ENCODE assay signal across 8 cellular contexts in the genomic region with DNA sequence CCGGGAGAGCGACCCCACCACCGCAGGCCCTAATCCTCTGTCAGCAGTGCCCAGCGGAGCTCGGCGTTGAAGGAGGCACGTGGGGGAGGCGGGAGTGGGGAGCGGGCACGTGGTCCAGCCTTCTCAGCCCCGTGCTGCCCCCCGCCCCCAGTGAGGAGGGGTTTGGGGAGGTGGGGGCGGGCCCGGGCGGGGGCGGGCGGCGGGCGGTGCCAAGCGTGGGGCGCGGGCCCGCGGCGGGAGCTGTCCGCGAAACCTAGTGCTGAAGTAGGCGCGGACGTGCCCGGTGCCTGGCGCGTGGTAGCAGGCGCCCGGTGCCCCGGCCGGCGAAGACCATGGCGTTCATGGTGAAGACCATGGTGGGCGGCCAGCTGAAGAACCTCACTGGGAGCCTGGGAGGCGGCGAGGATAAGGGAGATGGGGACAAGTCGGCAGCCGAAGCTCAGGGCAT. TPM values are rescaled to one million over a fixed set of nuclear protein-coding genes. Genes with fewer than 3 reads are reported as not detected.
DNase-seq lines count a peak whose midpoint lies in the region; ATAC-seq, FAIRE-seq and TF ChIP-seq lines count a peak whose summit lies in the region.

A gene with protein sequence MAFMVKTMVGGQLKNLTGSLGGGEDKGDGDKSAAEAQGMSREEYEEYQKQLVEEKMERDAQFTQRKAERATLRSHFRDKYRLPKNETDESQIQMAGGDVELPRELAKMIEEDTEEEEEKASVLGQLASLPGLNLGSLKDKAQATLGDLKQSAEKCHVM (plus strand): TSS at position 256 of the 448 bp plus-strand sequence. CDS start 77 bp downstream, at position 333.

- CTCF ChIA-PET in activated naive CD4-positive, alpha-beta T cell treated with anti-CD3 and anti-CD28 coated beads, Interleukin-2, amount 10 ng/mL, durations not matched to agents 7 days and 5 days (lab: Charles Lee), result interaction anchor here (1.2 to 3.2 kb wide), 2 partner anchors 27 to 57 kb away, joined by 3 to 11 read pairs; no protein-coding TSS in a partner anchor
- CTCF ChIA-PET in HepG2 (lab: Yijun Ruan, JAX; ENCODE audit: low intra/inter-chr PET ratio, low total read pairs), result no interaction called here

- TF ChIP-seq POLR2A in HepG2 (IDR thresholded peaks at IDR 0.05; ENCODE audit: insufficient read depth in 1 of 2, low read depth in 2 of 2, low read length in 2 of 2), result no peak

- peaks cover 87% of the 10 kb centered on the region for H3K27me3 Mint-ChIP-seq in activated naive CD4-positive, alpha-beta T cell treated with anti-CD3 and anti-CD28 coated beads, Interleukin-2, amount 10 ng/mL, durations not matched to agents 7 days and 5 days

- no peaks in the 10 kb centered on the region for H3K36me3 ChIP-seq in HepG2 (replicated peaks in 1 of 2; ENCODE audit: control insufficient read depth in 1 of 2, insufficient read depth in 2 of 2, low read length in 2 of 2)
- no peaks in the 10 kb centered on the region for H3K36me3 ChIP-seq in ascending aorta

- TF ChIP-seq CTCF in HepG2 (CRISPR knock-in tag; IDR thresholded peaks at IDR 0.05) (no peak), ascending aorta (IDR thresholded peaks at IDR 0.05) (no peak)

- 22% methylated on average over 21 of the region's 44 CpGs for WGBS in HepG2 (ENCODE audit: low lambda C conversion rate)

- H3K27me3 ChIP-seq in HepG2 (ENCODE audit: control insufficient read depth in 1 of 2, insufficient read depth in 2 of 2, low read length in 2 of 2) (peaks cover 5 to 62% of the 10 kb centered on the region in 2 experiments; a peak in 4 of 5 replicates), ascending aorta (peaks cover 10% of the 10 kb centered on the region)

- BruUV-seq in HepG2 (replicated peaks; lab: Mats Ljungman, UMichigan), result no TSS peak

- H3K27ac ChIP-seq in HepG2 (ENCODE audit: extremely low read length, insufficient read depth, low read length) (no peak within 1 kb of the TSS), ascending aorta (no peak within 1 kb of the TSS)

- no peaks in the 10 kb centered on the region for H3K79me2 ChIP-seq in HepG2 (ENCODE audit: insufficient read depth, low read length)

- in situ Hi-C loops in HepG2 (cut with HindIII; ENCODE audit: extremely low pct_ligation_motif_present, low pct_unique_long_range_greater_than_20kb), result no loop called here

- no peak within 1 kb of the TSS for H3K27ac Mint-ChIP-seq in activated naive CD4-positive, alpha-beta T cell treated with anti-CD3 and anti-CD28 coated beads, Interleukin-2, amount 10 ng/mL, durations not matched to agents 7 days and 5 days

- TF ChIP-seq RAD21 in HepG2 (CRISPR knock-in tag; IDR thresholded peaks at IDR 0.05), result no peak

- intact Hi-C loops in HepG2 (cut with micrococcal nuclease; ENCODE audit: unreplicated experiment) (no loop called here), ascending aorta (cut with DNase I) (no loop called here)

- no peaks in the 10 kb centered on the region; the same call in 1 of the 2 replicates for H4K20me1 ChIP-seq in HepG2 (ENCODE audit: insufficient read depth, low read length)

- H3K4me3 ChIP-seq in HepG2 (replicated peaks in 1 of 3; ENCODE audit: insufficient read depth in 1 of 3, low read depth in 2 of 3, low read length in 3 of 3) (peak within 1 kb of the TSS in 1 of 3 experiments; percentile 16; a peak in 1 of 6 replicates), ascending aorta (no peak within 1 kb of the TSS)

- H2AFZ ChIP-seq in HepG2 (ENCODE audit: low read length), result no peak within 1 kb of the TSS

- H3K4me1 ChIP-seq in HepG2 (ENCODE audit: insufficient read depth, low read length) (peaks cover 2% of the 10 kb centered on the region), ascending aorta (no peaks in the 10 kb centered on the region)

- no peak within 1 kb of the TSS for H3K4me2 ChIP-seq in HepG2 (ENCODE audit: low read depth, low read length)

- no peak for FAIRE-seq in HepG2 (lab: Jason Lieb, UNC)

- no peaks in the 10 kb centered on the region for H3K9me3 ChIP-seq in HepG2 (ENCODE audit: low read length)
- H3K9me3 ChIP-seq in ascending aorta, result no peaks in the 10 kb centered on the region

- H3K9me3 Mint-ChIP-seq in activated naive CD4-positive, alpha-beta T cell treated with anti-CD3 and anti-CD28 coated beads, Interleukin-2, amount 10 ng/mL, durations not matched to agents 7 days and 5 days, result no peaks in the 10 kb centered on the region

- no peak within 1 kb of the TSS for H3K9ac ChIP-seq in HepG2 (ENCODE audit: insufficient read depth, low read depth, low read length)

- no peak for TF ChIP-seq EP300 in HepG2 (IDR thresholded peaks at IDR 0.05; ENCODE audit: low read depth in 2 of 2, low read length in 2 of 2)
- no peak for TF ChIP-seq EP300 in HepG2 (CRISPR knock-in tag; IDR thresholded peaks at IDR 0.05; ENCODE audit: borderline replicate concordance)

- ATAC-seq in HepG2 (peak; percentile 36; the same call in 2 of the 3 replicates), GM21723 (IDR thresholded peaks at IDR 0.05; ENCODE audit: unreplicated experiment) (no peak), GM21576 (IDR thresholded peaks at IDR 0.05; ENCODE audit: unreplicated experiment) (no peak)

- H3K36me3 Mint-ChIP-seq in activated naive CD4-positive, alpha-beta T cell treated with anti-CD3 and anti-CD28 coated beads, Interleukin-2, amount 10 ng/mL, durations not matched to agents 7 days and 5 days, result no peaks in the 10 kb centered on the region

- H3K4me1 Mint-ChIP-seq in activated naive CD4-positive, alpha-beta T cell treated with anti-CD3 and anti-CD28 coated beads, Interleukin-2, amount 10 ng/mL, durations not matched to agents 7 days and 5 days, result peaks cover 2% of the 10 kb centered on the region

- DNase-seq in AG08396 (ENCODE audit: low spot score) (peak; percentile 72), NCI-H69 (lab: John Stamatoyannopoulos, UW) (peak; percentile 14), HepG2 (ENCODE audit: low spot score) (no peak), ascending aorta (ENCODE audit: low spot score in 2 of 2) (no peak), SIG-M5 treated with dmso at 0.1 percent for 504 hours (lab: John Stamatoyannopoulos, UW; ENCODE audit: unreplicated experiment) (no peak)
- DNase-seq in activated naive CD4-positive, alpha-beta T cell treated with anti-CD3 and anti-CD28 coated beads, Interleukin-2, amount 10 ng/mL, durations not matched to agents 7 days and 5 days, result peak; percentile 76

- POLR2A ChIA-PET in HepG2 (lab: Yijun Ruan, JAX), result no interaction called here

- H3K4me3 Mint-ChIP-seq in activated naive CD4-positive, alpha-beta T cell treated with anti-CD3 and anti-CD28 coated beads, Interleukin-2, amount 10 ng/mL, durations not matched to agents 7 days and 5 days, result no peak within 1 kb of the TSS

TF ChIP-seq in HepG2, 621 proteins besides CTCF, POLR2A, EP300 and RAD21 (continues in another document):
- TF ChIP-seq ZFP41 (CRISPR knock-in tag; IDR thresholded peaks at IDR 0.05; ENCODE audit: borderline replicate concordance) (no peak), KDM2A (CRISPR knock-in tag; IDR thresholded peaks at IDR 0.05; ENCODE audit: borderline replicate concordance, low read depth) (0 out of 2 replicates have a peak, but pooled peaks have one; percentile 25), ZNF543 (CRISPR knock-in tag; IDR thresholded peaks at IDR 0.05) (no peak), ZNF20 (CRISPR knock-in tag; IDR thresholded peaks at IDR 0.05) (no peak), NFKB2 (CRISPR knock-in tag; IDR thresholded peaks at IDR 0.05; ENCODE audit: borderline replicate concordance) (peak; percentile 49; the same call in 1 of the 2 replicates), NFIB (CRISPR knock-in tag; IDR thresholded peaks at IDR 0.05; ENCODE audit: borderline replicate concordance) (no peak), NONO (IDR thresholded peaks at IDR 0.05) (no peak), NONO (CRISPR knock-in tag; conservative IDR thresholded peaks at IDR 0.05) (no peak), ZNF10 (CRISPR knock-in tag; IDR thresholded peaks at IDR 0.05; ENCODE audit: borderline replicate concordance, low read depth) (no peak), ZMYM2 (CRISPR knock-in tag; IDR thresholded peaks at IDR 0.05) (no peak), MIER2 (CRISPR knock-in tag; IDR thresholded peaks at IDR 0.05) (peak; percentile 89)
- TF ChIP-seq, protein P1, sequence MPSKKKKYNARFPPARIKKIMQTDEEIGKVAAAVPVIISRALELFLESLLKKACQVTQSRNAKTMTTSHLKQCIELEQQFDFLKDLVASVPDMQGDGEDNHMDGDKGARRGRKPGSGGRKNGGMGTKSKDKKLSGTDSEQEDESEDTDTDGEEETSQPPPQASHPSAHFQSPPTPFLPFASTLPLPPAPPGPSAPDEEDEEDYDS (CRISPR knock-in tag; IDR thresholded peaks at IDR 0.05), result no peak

RNA-seq across cellular contexts. Expression of the gene that starts here (rescaled TPM):
- total RNA-seq in HepG2 (2016; rRNA removed; fragmentation: Illumina TruSeq; extraction: Trizol), result not detected in 2 replicates
- not detected in 2 replicates for total RNA-seq in HepG2 (2016; cell fraction: cytosol; rRNA removed; fragmentation: Illumina TruSeq; extraction: Trizol; ENCODE audit: low read depth)
- total RNA-seq in HepG2 (2016; cell fraction: insoluble cytoplasmic fraction; rRNA removed; fragmentation: Illumina TruSeq; extraction: Trizol), result not detected in 2 replicates
- total RNA-seq in HepG2 (2016; cell fraction: membrane; rRNA removed; fragmentation: Illumina TruSeq; extraction: Trizol), result not detected in 2 replicates
- total RNA-seq in HepG2 (2016; cell fraction: nucleus; rRNA removed; fragmentation: Illumina TruSeq; extraction: Trizol), result not detected in 2 replicates
- not detected in 2 replicates for polyA plus RNA-seq in HepG2 (2011; rRNA removed)
- not detected in 2 replicates for polyA plus RNA-seq in HepG2 (2011; cell fraction: cytosol; rRNA removed)
- 0.05 TPM in 1 of 2 replicates, not detected in the other for polyA plus RNA-seq in HepG2 (2011; cell fraction: nucleus; rRNA removed)
- polyA plus RNA-seq in HepG2 (2012), result not detected in 2 replicates
- not detected in 2 replicates for polyA plus RNA-seq in HepG2 (2016; cell fraction: cytosol; fragmentation: Illumina TruSeq; extraction: Trizol; ENCODE audit: low read depth)
- not detected in 2 replicates for polyA plus RNA-seq in HepG2 (2016; cell fraction: insoluble cytoplasmic fraction; fragmentation: Illumina TruSeq; extraction: Trizol; ENCODE audit: low read depth)
- not detected in 2 replicates for polyA plus RNA-seq in HepG2 (2016; cell fraction: membrane; fragmentation: Illumina TruSeq; extraction: Trizol; ENCODE audit: low read depth)
- not detected in 2 replicates for polyA plus RNA-seq in HepG2 (2016; cell fraction: nucleus; fragmentation: Illumina TruSeq; extraction: Trizol; ENCODE audit: insufficient read depth, low read depth)
- polyA minus RNA-seq in HepG2 (2011; rRNA and poly(A)+ RNA removed; ENCODE audit: low replicate concordance), result not detected in 2 replicates
- not detected in 2 replicates for polyA minus RNA-seq in HepG2 (2011; cell fraction: cytosol; rRNA and poly(A)+ RNA removed)
- not detected in 2 replicates for polyA minus RNA-seq in HepG2 (2011; cell fraction: nucleus; rRNA and poly(A)+ RNA removed)
- not detected for total RNA-seq in ascending aorta

Comparison
In these comparisons a context has a peak if more than half of its experiments do, and no peak if none do; other contexts are left out.
1. Peak in ATAC-seq in HepG2; RNA of the gene not detected or under 1 TPM.
2. DNase-seq: peak in AG08396 (single experiment), NCI-H69 (single experiment) and activated naive CD4-positive, alpha-beta T cell treated with anti-CD3 and anti-CD28 coated beads, Interleukin-2, amount 10 ng/mL, durations not matched to agents 7 days and 5 days (single experiment); none in HepG2 (single experiment), ascending aorta (0 of 2) and SIG-M5 treated with dmso at 0.1 percent for 504 hours (single experiment).